In the genomic region with DNA sequence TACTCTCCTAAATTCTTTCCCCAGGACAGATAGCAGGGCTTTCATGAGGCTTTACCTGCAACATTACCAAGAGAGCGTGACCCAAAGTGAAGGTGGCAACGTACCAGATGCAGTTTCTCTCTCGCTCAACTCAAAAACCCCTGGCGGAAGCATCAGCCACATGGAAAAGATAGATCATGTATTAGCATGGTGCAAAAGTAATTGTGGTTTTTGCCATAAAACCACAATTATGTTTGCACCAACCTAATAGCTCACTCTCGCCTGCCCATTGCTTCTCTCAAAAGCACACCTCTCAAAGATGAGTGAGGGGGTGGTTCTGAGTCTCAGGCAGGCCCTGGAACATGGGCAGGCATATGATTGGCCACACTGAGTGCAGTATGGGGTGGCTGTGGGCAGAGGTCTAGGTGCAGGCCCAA, we compare ENCODE assay signal across 1 cellular context.
TF ChIP-seq lines count a peak whose summit lies in the region.

No MANE protein-coding gene starts in this region.

TF ChIP-seq in GM12878, 131 proteins besides CTCF, POLR2A, EP300 and RAD21 (continued from another document):
- TF ChIP-seq BMI1 (IDR thresholded peaks at IDR 0.05; ENCODE audit: borderline replicate concordance) = 0 out of 2 replicates have a peak, but pooled peaks have one; percentile 17
- no peak for TF ChIP-seq EZH2 (IDR thresholded peaks at IDR 0.05; ENCODE audit: borderline replicate concordance, control insufficient read depth, low read depth, low read length)
- TF ChIP-seq NFIC (IDR thresholded peaks at IDR 0.05; ENCODE audit: low read depth, low read length) = peak; percentile 56; the same call in 1 of the 2 replicates
- no peak for TF ChIP-seq MTA3 (IDR thresholded peaks at IDR 0.05; ENCODE audit: borderline replicate concordance, low read length)
- no peak for TF ChIP-seq ZNF24 (IDR thresholded peaks at IDR 0.05)
- TF ChIP-seq, protein P1, sequence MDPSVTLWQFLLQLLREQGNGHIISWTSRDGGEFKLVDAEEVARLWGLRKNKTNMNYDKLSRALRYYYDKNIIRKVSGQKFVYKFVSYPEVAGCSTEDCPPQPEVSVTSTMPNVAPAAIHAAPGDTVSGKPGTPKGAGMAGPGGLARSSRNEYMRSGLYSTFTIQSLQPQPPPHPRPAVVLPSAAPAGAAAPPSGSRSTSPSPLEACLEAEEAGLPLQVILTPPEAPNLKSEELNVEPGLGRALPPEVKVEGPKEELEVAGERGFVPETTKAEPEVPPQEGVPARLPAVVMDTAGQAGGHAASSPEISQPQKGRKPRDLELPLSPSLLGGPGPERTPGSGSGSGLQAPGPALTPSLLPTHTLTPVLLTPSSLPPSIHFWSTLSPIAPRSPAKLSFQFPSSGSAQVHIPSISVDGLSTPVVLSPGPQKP (IDR thresholded peaks at IDR 0.05; ENCODE audit: low read depth, low read length) = no peak
- no peak for TF ChIP-seq ASH2L (IDR thresholded peaks at IDR 0.05; ENCODE audit: borderline replicate concordance, low read depth)
- TF ChIP-seq TARDBP (IDR thresholded peaks at IDR 0.05; ENCODE audit: borderline replicate concordance) = no peak
- peak; percentile 74 for TF ChIP-seq NBN (IDR thresholded peaks at IDR 0.05)
- TF ChIP-seq ETV6 (conservative IDR thresholded peaks at IDR 0.05 in 1 of 2, IDR thresholded peaks at IDR 0.05 in 1 of 2; ENCODE audit: borderline replicate concordance in 1 of 2, low read depth in 1 of 2) = peak in 1 of 2 experiments; percentile 45; a peak in 1 of 4 replicates
- no peak; the same call in 1 of the 2 replicates for TF ChIP-seq RAD51 (IDR thresholded peaks at IDR 0.05)
- no peak for TF ChIP-seq HDAC2 (IDR thresholded peaks at IDR 0.05)
- no peak for TF ChIP-seq ZNF384 (IDR thresholded peaks at IDR 0.05; ENCODE audit: borderline replicate concordance, low read depth, low read length)
- TF ChIP-seq IKZF2 (IDR thresholded peaks at IDR 0.05) = peak; percentile 73 to 85; a peak in 2 of 4 replicates
- TF ChIP-seq, protein P2, sequence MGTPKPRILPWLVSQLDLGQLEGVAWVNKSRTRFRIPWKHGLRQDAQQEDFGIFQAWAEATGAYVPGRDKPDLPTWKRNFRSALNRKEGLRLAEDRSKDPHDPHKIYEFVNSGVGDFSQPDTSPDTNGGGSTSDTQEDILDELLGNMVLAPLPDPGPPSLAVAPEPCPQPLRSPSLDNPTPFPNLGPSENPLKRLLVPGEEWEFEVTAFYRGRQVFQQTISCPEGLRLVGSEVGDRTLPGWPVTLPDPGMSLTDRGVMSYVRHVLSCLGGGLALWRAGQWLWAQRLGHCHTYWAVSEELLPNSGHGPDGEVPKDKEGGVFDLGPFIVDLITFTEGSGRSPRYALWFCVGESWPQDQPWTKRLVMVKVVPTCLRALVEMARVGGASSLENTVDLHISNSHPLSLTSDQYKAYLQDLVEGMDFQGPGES (IDR thresholded peaks at IDR 0.05) = no peak
- peak; percentile 67 for TF ChIP-seq ATF7 (IDR thresholded peaks at IDR 0.05; ENCODE audit: low read depth)
- TF ChIP-seq MEF2B (IDR thresholded peaks at IDR 0.05; ENCODE audit: partially characterized antibody, poor library complexity, severe bottlenecking) = no peak
- no peak for TF ChIP-seq KDM1A (IDR thresholded peaks at IDR 0.05; ENCODE audit: borderline replicate concordance)
- TF ChIP-seq PML (IDR thresholded peaks at IDR 0.05; ENCODE audit: low read length) = no peak
- TF ChIP-seq YY1 (IDR thresholded peaks at IDR 0.05; ENCODE audit: low read depth, low read length) = no peak
- no peak for TF ChIP-seq POLR2AphosphoS2 (IDR thresholded peaks at IDR 0.05; ENCODE audit: low read depth, low read length)
- TF ChIP-seq, protein P3, sequence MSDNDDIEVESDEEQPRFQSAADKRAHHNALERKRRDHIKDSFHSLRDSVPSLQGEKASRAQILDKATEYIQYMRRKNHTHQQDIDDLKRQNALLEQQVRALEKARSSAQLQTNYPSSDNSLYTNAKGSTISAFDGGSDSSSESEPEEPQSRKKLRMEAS (IDR thresholded peaks at IDR 0.05; ENCODE audit: low read depth, low read length) = no peak
- no peak for TF ChIP-seq FOS (IDR thresholded peaks at IDR 0.05; ENCODE audit: borderline replicate concordance, extremely low read depth, insufficient read length)
- no peak for TF ChIP-seq HDAC6 (IDR thresholded peaks at IDR 0.05; ENCODE audit: unreplicated experiment)
- TF ChIP-seq CREM (IDR thresholded peaks at IDR 0.05; ENCODE audit: low read depth) = peak; percentile 59; the same call in 1 of the 2 replicates
- TF ChIP-seq JUNB (IDR thresholded peaks at IDR 0.05) = peak; percentile 38; the same call in 1 of the 2 replicates
- TF ChIP-seq, protein P4, sequence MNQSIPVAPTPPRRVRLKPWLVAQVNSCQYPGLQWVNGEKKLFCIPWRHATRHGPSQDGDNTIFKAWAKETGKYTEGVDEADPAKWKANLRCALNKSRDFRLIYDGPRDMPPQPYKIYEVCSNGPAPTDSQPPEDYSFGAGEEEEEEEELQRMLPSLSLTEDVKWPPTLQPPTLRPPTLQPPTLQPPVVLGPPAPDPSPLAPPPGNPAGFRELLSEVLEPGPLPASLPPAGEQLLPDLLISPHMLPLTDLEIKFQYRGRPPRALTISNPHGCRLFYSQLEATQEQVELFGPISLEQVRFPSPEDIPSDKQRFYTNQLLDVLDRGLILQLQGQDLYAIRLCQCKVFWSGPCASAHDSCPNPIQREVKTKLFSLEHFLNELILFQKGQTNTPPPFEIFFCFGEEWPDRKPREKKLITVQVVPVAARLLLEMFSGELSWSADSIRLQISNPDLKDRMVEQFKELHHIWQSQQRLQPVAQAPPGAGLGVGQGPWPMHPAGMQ (IDR thresholded peaks at IDR 0.05; ENCODE audit: borderline replicate concordance) = no peak; the same call in 1 of the 2 replicates
- no peak for TF ChIP-seq EED (IDR thresholded peaks at IDR 0.05; ENCODE audit: low read depth)
- TF ChIP-seq, protein P5, sequence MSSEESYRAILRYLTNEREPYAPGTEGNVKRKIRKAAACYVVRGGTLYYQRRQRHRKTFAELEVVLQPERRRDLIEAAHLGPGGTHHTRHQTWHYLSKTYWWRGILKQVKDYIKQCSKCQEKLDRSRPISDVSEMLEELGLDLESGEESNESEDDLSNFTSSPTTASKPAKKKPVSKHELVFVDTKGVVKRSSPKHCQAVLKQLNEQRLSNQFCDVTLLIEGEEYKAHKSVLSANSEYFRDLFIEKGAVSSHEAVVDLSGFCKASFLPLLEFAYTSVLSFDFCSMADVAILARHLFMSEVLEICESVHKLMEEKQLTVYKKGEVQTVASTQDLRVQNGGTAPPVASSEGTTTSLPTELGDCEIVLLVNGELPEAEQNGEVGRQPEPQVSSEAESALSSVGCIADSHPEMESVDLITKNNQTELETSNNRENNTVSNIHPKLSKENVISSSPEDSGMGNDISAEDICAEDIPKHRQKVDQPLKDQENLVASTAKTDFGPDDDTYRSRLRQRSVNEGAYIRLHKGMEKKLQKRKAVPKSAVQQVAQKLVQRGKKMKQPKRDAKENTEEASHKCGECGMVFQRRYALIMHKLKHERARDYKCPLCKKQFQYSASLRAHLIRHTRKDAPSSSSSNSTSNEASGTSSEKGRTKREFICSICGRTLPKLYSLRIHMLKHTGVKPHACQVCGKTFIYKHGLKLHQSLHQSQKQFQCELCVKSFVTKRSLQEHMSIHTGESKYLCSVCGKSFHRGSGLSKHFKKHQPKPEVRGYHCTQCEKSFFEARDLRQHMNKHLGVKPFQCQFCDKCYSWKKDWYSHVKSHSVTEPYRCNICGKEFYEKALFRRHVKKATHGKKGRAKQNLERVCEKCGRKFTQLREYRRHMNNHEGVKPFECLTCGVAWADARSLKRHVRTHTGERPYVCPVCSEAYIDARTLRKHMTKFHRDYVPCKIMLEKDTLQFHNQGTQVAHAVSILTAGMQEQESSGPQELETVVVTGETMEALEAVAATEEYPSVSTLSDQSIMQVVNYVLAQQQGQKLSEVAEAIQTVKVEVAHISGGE (CRISPR knock-in tag; IDR thresholded peaks at IDR 0.05) = no peak
- TF ChIP-seq MYB (IDR thresholded peaks at IDR 0.05; ENCODE audit: borderline replicate concordance, low read depth, low read length) = no peak
- TF ChIP-seq CHD4 (IDR thresholded peaks at IDR 0.05) = no peak
- TF ChIP-seq, protein P6, sequence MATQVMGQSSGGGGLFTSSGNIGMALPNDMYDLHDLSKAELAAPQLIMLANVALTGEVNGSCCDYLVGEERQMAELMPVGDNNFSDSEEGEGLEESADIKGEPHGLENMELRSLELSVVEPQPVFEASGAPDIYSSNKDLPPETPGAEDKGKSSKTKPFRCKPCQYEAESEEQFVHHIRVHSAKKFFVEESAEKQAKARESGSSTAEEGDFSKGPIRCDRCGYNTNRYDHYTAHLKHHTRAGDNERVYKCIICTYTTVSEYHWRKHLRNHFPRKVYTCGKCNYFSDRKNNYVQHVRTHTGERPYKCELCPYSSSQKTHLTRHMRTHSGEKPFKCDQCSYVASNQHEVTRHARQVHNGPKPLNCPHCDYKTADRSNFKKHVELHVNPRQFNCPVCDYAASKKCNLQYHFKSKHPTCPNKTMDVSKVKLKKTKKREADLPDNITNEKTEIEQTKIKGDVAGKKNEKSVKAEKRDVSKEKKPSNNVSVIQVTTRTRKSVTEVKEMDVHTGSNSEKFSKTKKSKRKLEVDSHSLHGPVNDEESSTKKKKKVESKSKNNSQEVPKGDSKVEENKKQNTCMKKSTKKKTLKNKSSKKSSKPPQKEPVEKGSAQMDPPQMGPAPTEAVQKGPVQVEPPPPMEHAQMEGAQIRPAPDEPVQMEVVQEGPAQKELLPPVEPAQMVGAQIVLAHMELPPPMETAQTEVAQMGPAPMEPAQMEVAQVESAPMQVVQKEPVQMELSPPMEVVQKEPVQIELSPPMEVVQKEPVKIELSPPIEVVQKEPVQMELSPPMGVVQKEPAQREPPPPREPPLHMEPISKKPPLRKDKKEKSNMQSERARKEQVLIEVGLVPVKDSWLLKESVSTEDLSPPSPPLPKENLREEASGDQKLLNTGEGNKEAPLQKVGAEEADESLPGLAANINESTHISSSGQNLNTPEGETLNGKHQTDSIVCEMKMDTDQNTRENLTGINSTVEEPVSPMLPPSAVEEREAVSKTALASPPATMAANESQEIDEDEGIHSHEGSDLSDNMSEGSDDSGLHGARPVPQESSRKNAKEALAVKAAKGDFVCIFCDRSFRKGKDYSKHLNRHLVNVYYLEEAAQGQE (IDR thresholded peaks at IDR 0.05; ENCODE audit: low read depth, low read length) = no peak
